In genomic region chr15:65059369-65059750, GRCh38 we compare ENCODE assay signal across 17 cellular contexts. TPM values are rescaled to one million over a fixed set of nuclear protein-coding genes. Genes with fewer than 3 reads are reported as not detected.
"Had no signal": no experiment of that assay in that cellular context is flagged by ENCODE, and none has a peak within 500 bp of the region (broad histone marks: within the 10 kb centered on the region; RNA-seq: fewer than 3 reads in every experiment).

No MANE protein-coding gene starts in this region.

- H3K36me3 ChIP-seq: breast epithelium had no signal

- H3K4me3 ChIP-seq: breast epithelium had no signal

- H3K27me3 ChIP-seq: breast epithelium had no signal

- H3K27ac ChIP-seq: epithelial cell of prostate, VCaP had no signal

- ATAC-seq: activated T-helper 17 cell treated with anti-CD3 and anti-CD28 coated beads, Interleukin-2, amount 50 U/mL, for 72 hours had no signal

- H3K4me1 ChIP-seq: breast epithelium had no signal

- DNase-seq: activated CD4-positive, alpha-beta T cell treated with anti-CD3 and anti-CD28 coated beads for 1 hour; activated CD4-positive, alpha-beta T cell treated with anti-CD3 and anti-CD28 coated beads, Interleukin-2, amount 50 U/mL, for 48 hours; activated naive CD4-positive, alpha-beta T cell treated with Interleukin-2 at 50 U/mL for 16 hours; kidney; stimulated activated CD4-positive, alpha-beta T cell treated with anti-CD3 and anti-CD28 coated beads, Interleukin-12 subunit alpha, Interleukin-12 subunit beta, amount 100 ng/mL, for 4 hours; stimulated activated CD4-positive, alpha-beta T cell treated with anti-CD3 and anti-CD28 coated beads, Interleukin-2, amount 100 ng/mL, for 24 hours had no signal

- H3K9me3 ChIP-seq: breast epithelium had no signal

RNA-seq across cellular contexts. Expression of gene RASL12, which starts 8.4 kb away (rescaled TPM):
- total RNA-seq: activated T-helper 17 cell treated with anti-CD3 and anti-CD28 coated beads, Interleukin-2, amount 50 U/mL, for 72 hours; dermis microvascular lymphatic vessel endothelial cell; pulmonary artery endothelial cell; T-helper 1 cell treated with Interleukin-12 subunit alpha and Interleukin-12 subunit beta and Interleukin-4 antibody, amounts not matched to agents 30 ng/mL and 1 ng/mL, for 36 hours had no signal

RNA-seq across cellular contexts. Expression of gene SLC51B, which starts 14.2 kb away (rescaled TPM):
- total RNA-seq: activated T-helper 17 cell treated with anti-CD3 and anti-CD28 coated beads, Interleukin-2, amount 50 U/mL, for 72 hours; breast epithelium; cerebellum; dermis microvascular lymphatic vessel endothelial cell; neural crest cell; osteoblast; pulmonary artery endothelial cell; T-helper 1 cell treated with Interleukin-12 subunit alpha and Interleukin-12 subunit beta and Interleukin-4 antibody, amounts not matched to agents 30 ng/mL and 1 ng/mL, for 36 hours had no signal

RNA-seq across cellular contexts. Expression of gene KBTBD13, which starts 17.2 kb away (rescaled TPM):
- total RNA-seq: activated T-helper 17 cell treated with anti-CD3 and anti-CD28 coated beads, Interleukin-2, amount 50 U/mL, for 72 hours; cerebellum; dermis microvascular lymphatic vessel endothelial cell; lower leg skin; neural crest cell; osteoblast; pulmonary artery endothelial cell; T-helper 1 cell treated with Interleukin-12 subunit alpha and Interleukin-12 subunit beta and Interleukin-4 antibody, amounts not matched to agents 30 ng/mL and 1 ng/mL, for 36 hours had no signal
